ENCODE assay signal across 9 cellular contexts in the genomic region with DNA sequence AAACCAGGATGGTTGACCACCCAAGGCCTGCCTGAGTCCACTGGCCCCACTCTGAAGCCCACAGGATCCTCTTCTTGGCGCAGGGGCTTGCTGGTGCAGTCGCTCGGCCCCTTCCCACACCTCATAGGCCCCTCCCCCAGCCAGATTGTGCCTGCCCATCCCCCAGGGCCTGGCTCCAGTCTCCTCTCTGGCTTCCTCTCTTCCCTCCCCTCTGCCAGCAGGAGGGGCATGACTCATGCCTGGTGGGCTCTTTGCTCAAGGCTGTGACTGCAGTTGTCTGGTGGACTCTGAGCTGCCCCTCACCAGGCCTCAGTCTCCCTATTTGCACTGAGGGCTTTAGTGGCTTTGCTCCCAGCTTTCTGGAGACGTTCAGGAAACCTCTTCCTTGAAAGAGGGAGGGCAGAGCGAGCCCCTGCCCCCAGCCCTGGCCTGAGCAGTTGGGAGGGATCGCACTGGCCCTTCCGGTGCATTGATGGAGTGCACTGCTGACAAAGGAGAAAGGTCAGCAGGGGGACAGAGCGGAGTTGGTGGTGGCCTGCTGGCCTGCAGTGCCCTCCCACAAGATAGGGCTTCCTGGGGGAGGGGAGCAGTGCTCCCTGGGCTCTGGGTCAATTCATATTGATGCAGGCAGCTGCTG.
A peak's percentile ranks its signal among the peaks of the same experiment; 100 is the strongest.
DNase-seq lines count a peak whose midpoint lies in the region; ATAC-seq, FAIRE-seq and TF ChIP-seq lines count a peak whose summit lies in the region.
"Had no signal": no experiment of that assay in that cellular context is flagged by ENCODE, and none has a peak within 500 bp of the region (broad histone marks: within the 10 kb centered on the region; RNA-seq: fewer than 3 reads in every experiment).

No MANE protein-coding gene starts in this region.

- in situ Hi-C loops in GM23248 (cut with MboI) = no loop called here

- H3K4me3 ChIP-seq in GM23248 (no peak overlapping the region), gastroesophageal sphincter (no peak overlapping the region), testis (no peak overlapping the region)

- FAIRE-seq in RCC 7860 (lab: Jason Lieb, UNC) = no peak

- H3K36me3 ChIP-seq in GM23248 (ENCODE audit: low read depth) (peaks cover 7% of the 10 kb centered on the region; the same call in 1 of the 2 replicates), gastroesophageal sphincter (peaks cover 0 to 45% of the 10 kb centered on the region in 2 donors), testis (ENCODE audit: low read depth, missing control alignments) (no peaks in the 10 kb centered on the region)

- peak overlapping the region; percentile 96 for H3K27ac Mint-ChIP-seq in progenitor cell of endocrine pancreas

- peaks cover 67% of the 10 kb centered on the region for H3K4me1 Mint-ChIP-seq in progenitor cell of endocrine pancreas (ENCODE audit: low read depth)

- ATAC-seq in gastroesophageal sphincter (peak; percentile 49), GM18520 (IDR thresholded peaks at IDR 0.05; ENCODE audit: unreplicated experiment) (no peak), GM21717 (IDR thresholded peaks at IDR 0.05; ENCODE audit: unreplicated experiment) (no peak)

- H3K4me3 Mint-ChIP-seq in progenitor cell of endocrine pancreas (ENCODE audit: low read depth) = no peak overlapping the region

- no peaks in the 10 kb centered on the region for H3K27me3 Mint-ChIP-seq in progenitor cell of endocrine pancreas

- no peaks in the 10 kb centered on the region for H3K9me3 Mint-ChIP-seq in progenitor cell of endocrine pancreas (ENCODE audit: low read depth)

- no peaks in the 10 kb centered on the region; the same call in 1 of the 2 replicates for H4K20me1 ChIP-seq in GM23248 (ENCODE audit: insufficient read depth)

- H3K36me3 Mint-ChIP-seq in progenitor cell of endocrine pancreas (ENCODE audit: insufficient read depth) = peaks cover 2% of the 10 kb centered on the region

- H3K27me3 ChIP-seq in GM23248 (replicated peaks; ENCODE audit: insufficient read depth) = no peaks in the 10 kb centered on the region
- no peaks in the 10 kb centered on the region for H3K27me3 ChIP-seq in gastroesophageal sphincter
- H3K27me3 ChIP-seq in testis = no peaks in the 10 kb centered on the region

- H3K79me2 ChIP-seq in GM23248 (ENCODE audit: insufficient read depth) = peaks cover 99% of the 10 kb centered on the region

- H3K9me3 ChIP-seq in GM23248 (ENCODE audit: low read depth) = no peaks in the 10 kb centered on the region
- H3K9me3 ChIP-seq in gastroesophageal sphincter = no peaks in the 10 kb centered on the region
- no peaks in the 10 kb centered on the region for H3K9me3 ChIP-seq in testis

- no peaks in the 10 kb centered on the region for H3K9me2 ChIP-seq in GM23248 (ENCODE audit: insufficient read depth)

- intact Hi-C loops in testis (cut with DNase I; ENCODE audit: low total_unique reads) = no loop called here

- no peak overlapping the region for H2AFZ ChIP-seq in GM23248

- no peak overlapping the region for H3K9ac ChIP-seq in GM23248

- TF ChIP-seq CTCF in gastroesophageal sphincter (IDR thresholded peaks at IDR 0.05) (peak in 1 of 4 experiments; percentile 18), progenitor cell of endocrine pancreas (IDR thresholded peaks at IDR 0.05; ENCODE audit: unreplicated experiment) (no peak), testis (IDR thresholded peaks at IDR 0.05) (no peak)

- H3K4me1 ChIP-seq in GM23248 (ENCODE audit: insufficient read depth) (peaks cover 32% of the 10 kb centered on the region), gastroesophageal sphincter (peaks cover 0 to 98% (median 43%) of the 10 kb centered on the region in 3 donors), testis (peaks cover 23% of the 10 kb centered on the region)

- WGBS in GM23248 (ENCODE audit: low coverage in 1 of 2, low lambda C conversion rate in 2 of 2, missing lambda C conversion rate in 2 of 2), 2 experiments = 62 to 64% methylated on average over 8 of the region's 8 CpGs
- no CpG with 5 or more reads among the region's 8 CpGs for WGBS in gastroesophageal sphincter (ENCODE audit: low coverage in 1 of 2), 2 donors
- WGBS in testis, 2 donors = 57 to 63% methylated on average over 1 to 8 of the region's 8 CpGs

- TF ChIP-seq POLR2A in gastroesophageal sphincter (IDR thresholded peaks at IDR 0.05) (no peak), testis (IDR thresholded peaks at IDR 0.05) (no peak)

- H3F3A ChIP-seq in GM23248 (ENCODE audit: insufficient read depth) = peaks cover 25% of the 10 kb centered on the region

- no peak for TF ChIP-seq EP300 in gastroesophageal sphincter (IDR thresholded peaks at IDR 0.05)

- H3K27ac ChIP-seq in GM23248 = peak overlapping the region; percentile 14; the same call in 1 of the 2 replicates
- peak overlapping the region in 3 of 4 donors; percentile 30 to 46 (median 39) for H3K27ac ChIP-seq in gastroesophageal sphincter
- H3K27ac ChIP-seq in testis = no peak overlapping the region

- H3K4me2 ChIP-seq in GM23248 (ENCODE audit: unreplicated experiment) = no peak overlapping the region

- DNase-seq in GM23248 = peak; percentile 67
- DNase-seq in RCC 7860 (ENCODE audit: low spot score) = peak; percentile 55
- peak; percentile 35 for DNase-seq in progenitor cell of endocrine pancreas (ENCODE audit: low spot score, unreplicated experiment)
- no peak for DNase-seq in testis
- no peak for DNase-seq in NCI-H345 (lab: John Stamatoyannopoulos, UW)
- DNase-seq: activated effector memory CD4-positive, alpha-beta T cell treated with Interleukin-2 at 50 U/mL for 16 hours had no signal

Comparison
In these comparisons a context has a peak if more than half of its experiments do, and no peak if none do; other contexts are left out.
1. DNase-seq: peak in GM23248 (single experiment), RCC 7860 (single experiment) and progenitor cell of endocrine pancreas (single experiment); none in testis (single experiment) and NCI-H345 (single experiment).
2. H3K27ac ChIP-seq: peak in GM23248 (single experiment) and gastroesophageal sphincter (3 of 4); none in testis (0 of 2).